ENCODE assay signal across 8 cellular contexts in the genomic region with DNA sequence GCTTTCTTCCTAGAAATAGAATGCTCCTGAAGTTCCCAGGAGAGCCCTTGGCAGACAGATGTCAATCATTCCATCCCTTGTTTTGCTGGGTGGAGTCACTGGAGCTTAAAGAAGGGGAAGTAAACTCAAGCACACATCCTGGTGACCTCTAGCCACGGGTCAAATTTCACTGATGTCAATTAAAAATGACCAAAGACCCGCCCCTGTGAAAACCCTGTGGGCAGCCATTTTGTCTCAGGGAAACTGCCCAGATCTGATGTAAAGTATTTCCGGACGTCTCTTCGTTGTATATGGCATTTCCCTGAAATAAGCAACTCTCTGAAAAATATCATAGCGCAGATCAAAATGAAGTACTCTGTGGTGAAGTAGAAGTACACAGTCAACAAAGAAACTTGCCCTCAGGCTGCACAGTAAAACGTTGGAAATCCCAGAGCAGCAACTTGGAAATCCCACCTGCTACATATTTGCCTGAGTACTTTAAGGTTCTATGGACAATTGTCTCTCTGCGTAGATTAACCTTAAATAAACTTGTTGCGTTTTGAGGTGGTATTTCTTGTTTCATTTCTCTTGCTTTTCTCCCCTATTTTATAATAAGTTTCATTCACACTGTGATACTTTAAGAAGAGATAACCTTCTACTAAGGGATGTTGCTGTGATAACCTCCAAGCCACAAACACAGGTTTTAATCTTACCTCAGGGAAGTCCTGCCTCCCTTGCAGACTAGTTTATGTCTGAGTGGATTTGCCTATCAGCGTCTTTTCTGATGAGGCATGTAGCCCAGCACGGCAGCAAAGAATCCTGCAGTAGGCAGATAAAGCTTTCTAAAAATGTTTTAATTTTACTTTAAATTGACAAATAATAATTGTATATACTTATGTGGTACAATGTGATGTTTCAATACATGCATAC.
DNase-seq lines count a peak whose midpoint lies in the region; ATAC-seq lines count a peak whose summit lies in the region.

No MANE protein-coding gene starts in this region.

- peak overlapping the region; percentile 71 for H3K27ac Mint-ChIP-seq in activated T-helper 2 cell treated with anti-CD3 and anti-CD28 coated beads, Interferon-gamma antibody, Interleukin-2, Interleukin-4, amounts not matched to agents 10 μg/mL and 5 μg/mL and 100 μg/mL, durations not matched to agents 14 hours and 24 hours and 36 hours

- no peak for DNase-seq in activated T-helper 2 cell treated with anti-CD3 and anti-CD28 coated beads, Interferon-gamma antibody, Interleukin-2, Interleukin-4, amounts not matched to agents 10 μg/mL and 5 μg/mL and 100 μg/mL, durations not matched to agents 14 hours and 24 hours and 36 hours (ENCODE audit: low spot score)
- no peak for DNase-seq in dedifferentiated amniotic fluid mesenchymal stem cell (ENCODE audit: extremely low spot score)
- DNase-seq in posterior cingulate gyrus, result no peak
- DNase-seq in hippocampal formation (lab: John Stamatoyannopoulos, UW), result no peak
- DNase-seq in NCI-H1105 treated with DMSO at 0.1 percent for 48 hours (lab: John Stamatoyannopoulos, UW), result no peak

- H3K36me3 Mint-ChIP-seq in activated T-helper 2 cell treated with anti-CD3 and anti-CD28 coated beads, Interferon-gamma antibody, Interleukin-2, Interleukin-4, amounts not matched to agents 10 μg/mL and 5 μg/mL and 100 μg/mL, durations not matched to agents 14 hours and 24 hours and 36 hours (ENCODE audit: low read depth), result peaks cover 3% of the 10 kb centered on the region

- ATAC-seq in GM18502 (IDR thresholded peaks at IDR 0.05; ENCODE audit: poor library complexity, unreplicated experiment) (peak; percentile 68), GM21423 (IDR thresholded peaks at IDR 0.05; ENCODE audit: unreplicated experiment) (peak; percentile 57), HG03280 (IDR thresholded peaks at IDR 0.05; ENCODE audit: unreplicated experiment) (peak; percentile 61)

- H3K4me1 Mint-ChIP-seq in activated T-helper 2 cell treated with anti-CD3 and anti-CD28 coated beads, Interferon-gamma antibody, Interleukin-2, Interleukin-4, amounts not matched to agents 10 μg/mL and 5 μg/mL and 100 μg/mL, durations not matched to agents 14 hours and 24 hours and 36 hours (ENCODE audit: low read depth), result peaks cover 47% of the 10 kb centered on the region

- no peaks in the 10 kb centered on the region for H3K27me3 Mint-ChIP-seq in activated T-helper 2 cell treated with anti-CD3 and anti-CD28 coated beads, Interferon-gamma antibody, Interleukin-2, Interleukin-4, amounts not matched to agents 10 μg/mL and 5 μg/mL and 100 μg/mL, durations not matched to agents 14 hours and 24 hours and 36 hours (ENCODE audit: low read depth)

- H3K9me3 Mint-ChIP-seq in activated T-helper 2 cell treated with anti-CD3 and anti-CD28 coated beads, Interferon-gamma antibody, Interleukin-2, Interleukin-4, amounts not matched to agents 10 μg/mL and 5 μg/mL and 100 μg/mL, durations not matched to agents 14 hours and 24 hours and 36 hours, result no peaks in the 10 kb centered on the region

- H3K4me3 Mint-ChIP-seq in activated T-helper 2 cell treated with anti-CD3 and anti-CD28 coated beads, Interferon-gamma antibody, Interleukin-2, Interleukin-4, amounts not matched to agents 10 μg/mL and 5 μg/mL and 100 μg/mL, durations not matched to agents 14 hours and 24 hours and 36 hours (ENCODE audit: low read depth), result no peak overlapping the region

- intact Hi-C loops in activated T-helper 2 cell treated with anti-CD3 and anti-CD28 coated beads, Interferon-gamma antibody, Interleukin-2, Interleukin-4, amounts not matched to agents 10 μg/mL and 5 μg/mL and 100 μg/mL, durations not matched to agents 14 hours and 24 hours and 36 hours (cut with micrococcal nuclease), result loop anchor here (5.0 kb wide), 1 partner anchor 38 kb away; no protein-coding TSS in a partner anchor
- intact Hi-C loops in posterior cingulate gyrus (cut with DNase I), result no loop called here
